In genomic region chr11:7020183-7020917, GRCh38 we compare ENCODE assay signal across 9 cellular contexts. TPM values are rescaled to one million over a fixed set of nuclear protein-coding genes. Genes with fewer than 3 reads are reported as not detected.
DNase-seq lines count a peak whose midpoint lies in the region; ATAC-seq and TF ChIP-seq lines count a peak whose summit lies in the region.
"Had no signal": no experiment of that assay in that cellular context is flagged by ENCODE, and none has a peak within 500 bp of the region (broad histone marks: within the 10 kb centered on the region; RNA-seq: fewer than 3 reads in every experiment).

NLRP14 (plus strand) TSS chr11:7020479; CDS start chr11:7038587, 18,108 bp downstream.
ZNF214 (minus strand) TSS chr11:7020346; CDS start chr11:7002835, 17,511 bp downstream.

- H3K4me3 Mint-ChIP-seq in brain: peak within 1 kb of the TSS; percentile 96 to 100 (median 99)

- no peaks in the 10 kb centered on the region for H3K36me3 ChIP-seq in prostate gland

- H3K27ac Mint-ChIP-seq in brain: peak within 1 kb of the TSS; percentile 92 to 100 (median 96)

- peaks cover 14% of the 10 kb centered on the region for H3K27me3 Mint-ChIP-seq in brain

- H3K4me1 ChIP-seq in prostate gland (replicated peaks): no peaks in the 10 kb centered on the region

- WGBS in prostate gland: 2% methylated on average over 47 of the region's 47 CpGs

- peak; percentile 82 for ATAC-seq in HG02610 (IDR thresholded peaks at IDR 0.05; ENCODE audit: unreplicated experiment)

- DNase-seq in DMS53 treated with DMSO at 0.1 percent for 48 hours (lab: John Stamatoyannopoulos, UW; ENCODE audit: unreplicated experiment) (peak; percentile 84), NCI-H524 (lab: John Stamatoyannopoulos, UW) (peak; percentile 87 to 94), hippocampal formation (lab: John Stamatoyannopoulos, UW) (peak; percentile 81 to 82), prostate gland (ENCODE audit: low spot score) (peak; percentile 91), Kasumi-1 (lab: John Stamatoyannopoulos, UW) (no peak), OCI-M2 (lab: John Stamatoyannopoulos, UW; ENCODE audit: unreplicated experiment) (no peak)

- H3K9me3 Mint-ChIP-seq in brain: peaks cover 0 to 2% (median 0%) of the 10 kb centered on the region in 5 experiments

- intact Hi-C loops in prostate gland (cut with DNase I): no loop called here

- H3K9me3 ChIP-seq in prostate gland: no peaks in the 10 kb centered on the region

- TF ChIP-seq CTCF in brain (conservative IDR thresholded peaks at IDR 0.05) (no peak), prostate gland (IDR thresholded peaks at IDR 0.05) (no peak)

- peak within 1 kb of the TSS; percentile 45 to 50 for H3K4me3 ChIP-seq in prostate gland

- H3K36me3 Mint-ChIP-seq in brain: no peaks in the 10 kb centered on the region

- H3K27ac ChIP-seq in prostate gland: peak within 1 kb of the TSS; percentile 65 to 76

- H3K27me3 ChIP-seq in prostate gland (replicated peaks; ENCODE audit: insufficient read depth): no peaks in the 10 kb centered on the region

- TF ChIP-seq POLR2A in prostate gland (IDR thresholded peaks at IDR 0.05): no peak

- H3K4me1 Mint-ChIP-seq in brain: peaks cover 49% of the 10 kb centered on the region

RNA-seq across cellular contexts. Expression of gene NLRP14, which starts in this region (rescaled TPM):
- not detected for polyA plus RNA-seq in brain (ENCODE audit: insufficient read depth, low read depth, low replicate concordance)
- 1 to 10 TPM in 1 of 2 donors, under 1 TPM in 1; 0.27 to 1.1 TPM for total RNA-seq in prostate gland

RNA-seq across cellular contexts. Expression of gene ZNF214, which starts in this region (rescaled TPM):
- polyA plus RNA-seq in brain (ENCODE audit: insufficient read depth, low read depth, low replicate concordance): 1.2 TPM
- total RNA-seq in prostate gland: 1 to 10 TPM; 3.1 to 3.6 TPM
- total RNA-seq: T-helper 1 cell treated with Interleukin-12 subunit alpha and Interleukin-12 subunit beta and Interleukin-4 antibody, amounts not matched to agents 30 ng/mL and 1 ng/mL, for 36 hours had no signal

Comparison
In these comparisons a context has a peak if more than half of its experiments do, and no peak if none do; other contexts are left out.
1. DNase-seq: peak in DMS53 treated with DMSO at 0.1 percent for 48 hours (single experiment), NCI-H524 (2 of 2), hippocampal formation (2 of 2) and prostate gland (single experiment); none in Kasumi-1 (0 of 2) and OCI-M2 (single experiment).